ENCODE assay signal across 18 cellular contexts in the genomic region with DNA sequence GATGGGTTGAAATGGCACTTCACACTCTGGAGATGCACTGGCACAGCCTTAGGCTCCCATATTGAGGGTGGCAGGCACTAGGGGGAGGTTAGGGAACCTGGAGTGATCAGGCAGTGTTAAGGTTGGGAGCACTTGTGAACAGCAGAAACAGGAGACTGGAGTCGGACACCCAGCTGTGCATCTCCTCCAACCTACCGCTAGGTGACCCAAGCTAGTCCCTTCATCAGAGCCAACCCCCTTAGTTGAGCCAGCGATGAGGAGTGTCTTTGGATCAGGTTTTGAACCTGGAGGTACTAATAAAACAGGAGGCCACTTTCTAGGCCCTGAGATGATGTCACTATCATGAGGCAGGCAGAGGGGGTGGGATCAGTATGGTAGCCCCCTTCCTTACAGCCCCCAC. TPM values are rescaled to one million over a fixed set of nuclear protein-coding genes. Genes with fewer than 3 reads are reported as not detected.
DNase-seq lines count a peak whose midpoint lies in the region; ATAC-seq and TF ChIP-seq lines count a peak whose summit lies in the region.
"Had no signal": no experiment of that assay in that cellular context is flagged by ENCODE, and none has a peak within 500 bp of the region (broad histone marks: within the 10 kb centered on the region; RNA-seq: fewer than 3 reads in every experiment).

No MANE protein-coding gene starts in this region.

- no peak overlapping the region for H3K4ac ChIP-seq in H9 (ENCODE audit: low read depth, low read length)

- no peaks in the 10 kb centered on the region for H3K9me3 Mint-ChIP-seq in H9

- POLR2A ChIA-PET in OCI-LY7 (lab: Charles Lee) = interaction anchor here (0.6 kb wide), 1 partner anchor 227 kb away, joined by 3 read pairs; no protein-coding TSS in a partner anchor

- H3K79me1 ChIP-seq in H9 (ENCODE audit: insufficient read depth, low read depth, low read length, poor library complexity, severe bottlenecking) = no peaks in the 10 kb centered on the region

- H3K4me3 ChIP-seq in OCI-LY7 (ENCODE audit: low read depth, low read length, poor library complexity, severe bottlenecking) = no peak overlapping the region
- no peak overlapping the region for H3K4me3 ChIP-seq in MM.1S (ENCODE audit: low read length)
- H3K4me3 ChIP-seq in heart right ventricle = no peak overlapping the region
- H3K4me3 ChIP-seq in hepatocyte = no peak overlapping the region
- H3K4me3 ChIP-seq in lower leg skin (ENCODE audit: low read depth, poor library complexity, severe bottlenecking) = no peak overlapping the region
- H3K4me3 ChIP-seq: SK-N-MC had no signal

- H2BK20ac ChIP-seq in H9 (ENCODE audit: low read depth, low read length, poor library complexity, severe bottlenecking) = no peak overlapping the region

- H3K27me3 ChIP-seq in H9 (ENCODE audit: insufficient read depth, low read length) (no peaks in the 10 kb centered on the region), MM.1S (replicated peaks; ENCODE audit: insufficient read depth, low read length) (no peaks in the 10 kb centered on the region), heart right ventricle (peaks cover 0 to 6% (median 0%) of the 10 kb centered on the region in 7 donors), hepatocyte (no peaks in the 10 kb centered on the region)

- TF ChIP-seq POLR2A in lower leg skin (IDR thresholded peaks at IDR 0.05) = no peak

- H3K27me3 Mint-ChIP-seq in H9 (ENCODE audit: low read depth) = no peaks in the 10 kb centered on the region; the same call in 1 of the 2 replicates

- H3T11ph ChIP-seq in H9 (ENCODE audit: low read length) = no peak overlapping the region

- no peak overlapping the region for H3K4me3 Mint-ChIP-seq in H9
- H3K4me3 Mint-ChIP-seq: CD14-positive monocyte had no signal

- H3K9me3 ChIP-seq in H9 (ENCODE audit: control insufficient read depth, low read depth, low read length) (no peaks in the 10 kb centered on the region), OCI-LY7 (ENCODE audit: low read length) (no peaks in the 10 kb centered on the region), MM.1S (replicated peaks; ENCODE audit: insufficient read depth, low read length) (no peaks in the 10 kb centered on the region), heart right ventricle (no peaks in the 10 kb centered on the region), hepatocyte (ENCODE audit: low read depth) (no peaks in the 10 kb centered on the region)

- TF ChIP-seq CTCF in H9 (conservative IDR thresholded peaks at IDR 0.05) (peak; percentile 43; the same call in 2 of the 3 replicates), OCI-LY7 (conservative IDR thresholded peaks at IDR 0.05; ENCODE audit: low read length) (peak; percentile 39), MM.1S (IDR thresholded peaks at IDR 0.05; ENCODE audit: low read length) (no peak), heart right ventricle (IDR thresholded peaks at IDR 0.05) (no peak), hepatocyte (IDR thresholded peaks at IDR 0.05; ENCODE audit: poor library complexity) (no peak), lower leg skin (IDR thresholded peaks at IDR 0.05) (no peak)

- no peak overlapping the region for H3K18ac ChIP-seq in H9 (ENCODE audit: insufficient read length, low read depth, low read length)

- H4K5ac ChIP-seq in H9 (ENCODE audit: insufficient read length, low read depth, low read length) = no peak overlapping the region

- no peak overlapping the region for H2BK12ac ChIP-seq in H9 (ENCODE audit: insufficient read length, low read depth, low read length)

- no peaks in the 10 kb centered on the region for H3K36me3 Mint-ChIP-seq in H9 (ENCODE audit: insufficient read depth in 1 of 3, low read depth in 3 of 3)
- H3K36me3 Mint-ChIP-seq: CD14-positive monocyte had no signal

- no peak overlapping the region for H4K8ac ChIP-seq in H9 (replicated peaks; ENCODE audit: insufficient read length, low read depth, low read length)

- no peak for ATAC-seq in heart right ventricle

- H3K4me1 Mint-ChIP-seq in H9 = no peaks in the 10 kb centered on the region

- H4K91ac ChIP-seq in H9 (ENCODE audit: insufficient read length, low read depth, low read length) = no peak overlapping the region

- H3K36me3 ChIP-seq in OCI-LY7 (ENCODE audit: insufficient read depth, low read length) (no peaks in the 10 kb centered on the region), MM.1S (replicated peaks; ENCODE audit: insufficient read depth, low read length) (no peaks in the 10 kb centered on the region), heart right ventricle (no peaks in the 10 kb centered on the region), hepatocyte (replicated peaks; ENCODE audit: insufficient read depth, low read depth) (no peaks in the 10 kb centered on the region)

- H3K27ac Mint-ChIP-seq in H9 = no peak overlapping the region
- H3K27ac Mint-ChIP-seq: CD14-positive monocyte had no signal

- no TSS peak for BruUV-seq in OCI-LY7 (replicated peaks; lab: Mats Ljungman, UMichigan)

- H2BK120ac ChIP-seq in H9 (ENCODE audit: low read depth, low read length, poor library complexity, severe bottlenecking) = no peak overlapping the region

- intact Hi-C loops in OCI-LY7 (cut with micrococcal nuclease; ENCODE audit: unreplicated experiment) (no loop called here), heart right ventricle (cut with DNase I) (no loop called here), lower leg skin (cut with DNase I; ENCODE audit: low total_unique reads) (no loop called here)

- H2BK15ac ChIP-seq in H9 (ENCODE audit: low read depth, low read length) = no peak overlapping the region

- no peak overlapping the region for H3K9ac ChIP-seq in H9 (ENCODE audit: extremely low read depth, insufficient read length, low read length)
- H3K9ac ChIP-seq in MM.1S (ENCODE audit: low read length) = no peak overlapping the region

- H3K4me2 ChIP-seq in H9 (ENCODE audit: insufficient read depth, insufficient read length, low read length) (no peak overlapping the region), OCI-LY7 (ENCODE audit: low read length) (no peak overlapping the region), MM.1S (ENCODE audit: low read depth, low read length) (no peak overlapping the region), hepatocyte (no peak overlapping the region)

- no peaks in the 10 kb centered on the region for H3K23me2 ChIP-seq in H9 (ENCODE audit: insufficient read length, low read depth, low read length, poor library complexity, severe bottlenecking)

- no peak overlapping the region for H2AFZ ChIP-seq in H9 (ENCODE audit: low read length)
- no peak overlapping the region for H2AFZ ChIP-seq in OCI-LY7 (ENCODE audit: low read length)
- no peak overlapping the region for H2AFZ ChIP-seq in MM.1S (ENCODE audit: low read length)
- H2AFZ ChIP-seq in hepatocyte = no peak overlapping the region

- no peak overlapping the region for H3K27ac ChIP-seq in H9 (ENCODE audit: insufficient read length, low read depth, low read length)
- no peak overlapping the region for H3K27ac ChIP-seq in OCI-LY7 (ENCODE audit: low read depth, low read length, poor library complexity, severe bottlenecking)
- H3K27ac ChIP-seq in MM.1S (ENCODE audit: low read length) = no peak overlapping the region
- no peak overlapping the region for H3K27ac ChIP-seq in heart right ventricle
- no peak overlapping the region for H3K27ac ChIP-seq in hepatocyte
- H3K27ac ChIP-seq: SK-N-MC had no signal

- no peak overlapping the region for H2BK5ac ChIP-seq in H9 (ENCODE audit: insufficient read length, low read length)

- no CpG with 5 or more reads among the region's 3 CpGs for WGBS in H9 (ENCODE audit: extremely low coverage, insufficient read length, low lambda C conversion rate)
- WGBS in heart right ventricle, 2 donors = 93% methylated on average over 3 of the region's 3 CpGs
- 85% methylated on average over 3 of the region's 3 CpGs for WGBS in hepatocyte (ENCODE audit: low lambda C conversion rate, missing lambda C conversion rate)
- WGBS in lower leg skin, 2 donors = 95 to 97% methylated on average over 3 of the region's 3 CpGs

- no peaks in the 10 kb centered on the region for H3K4me1 ChIP-seq in H9 (ENCODE audit: insufficient read depth, low read length)
- H3K4me1 ChIP-seq in OCI-LY7 (ENCODE audit: insufficient read depth, low read length, poor library complexity, severe bottlenecking) = no peaks in the 10 kb centered on the region
- H3K4me1 ChIP-seq in MM.1S (ENCODE audit: low read length) = no peaks in the 10 kb centered on the region
- no peaks in the 10 kb centered on the region for H3K4me1 ChIP-seq in heart right ventricle
- peaks cover 4% of the 10 kb centered on the region for H3K4me1 ChIP-seq in hepatocyte (ENCODE audit: insufficient read depth)

- H2AK5ac ChIP-seq in H9 (ENCODE audit: insufficient read length, low read length) = no peak overlapping the region

- H4K20me1 ChIP-seq in H9 (ENCODE audit: control insufficient read depth, insufficient read depth, insufficient read length) (no peaks in the 10 kb centered on the region), OCI-LY7 (ENCODE audit: insufficient read depth, low read length) (no peaks in the 10 kb centered on the region), MM.1S (ENCODE audit: insufficient read depth, low read length) (no peaks in the 10 kb centered on the region), hepatocyte (ENCODE audit: insufficient read depth, poor library complexity, severe bottlenecking) (no peaks in the 10 kb centered on the region)

- no peak overlapping the region for H3K14ac ChIP-seq in H9 (ENCODE audit: insufficient read depth, low read length)

- H3K79me2 ChIP-seq in H9 (ENCODE audit: insufficient read depth, low read length) = no peaks in the 10 kb centered on the region
- no peaks in the 10 kb centered on the region for H3K79me2 ChIP-seq in OCI-LY7 (ENCODE audit: insufficient read depth, low read depth, low read length)
- H3K79me2 ChIP-seq in MM.1S (ENCODE audit: low read length) = no peaks in the 10 kb centered on the region
- no peaks in the 10 kb centered on the region for H3K79me2 ChIP-seq in hepatocyte

- H3F3A ChIP-seq in MM.1S (ENCODE audit: insufficient read depth, low read length) = no peaks in the 10 kb centered on the region

- H3K9me2 ChIP-seq in OCI-LY7 (ENCODE audit: insufficient read depth, low read length) (no peaks in the 10 kb centered on the region), MM.1S (replicated peaks; ENCODE audit: insufficient read depth, low read length) (no peaks in the 10 kb centered on the region), hepatocyte (replicated peaks; ENCODE audit: insufficient read depth) (no peaks in the 10 kb centered on the region)

- no peak overlapping the region for H3K56ac ChIP-seq in H9 (ENCODE audit: insufficient read length, low read depth, low read length)

- no peak overlapping the region for H3K23ac ChIP-seq in H9 (ENCODE audit: insufficient read length, low read depth, low read length)

- CTCF ChIA-PET in OCI-LY7 (lab: Charles Lee; ENCODE audit: unreplicated experiment) = no interaction called here

- DNase-seq in ELR (ENCODE audit: low read depth) = peak; percentile 23
- DNase-seq in H9 = no peak
- DNase-seq in OCI-LY7 (ENCODE audit: low spot score) = no peak
- DNase-seq in iPS-NIHi7 (ENCODE audit: extremely low spot score) = peak; percentile 45
- DNase-seq in MM.1S = no peak
- DNase-seq in heart right ventricle = no peak
- no peak for DNase-seq in hepatocyte (ENCODE audit: low spot score)
- DNase-seq in lower leg skin (ENCODE audit: low spot score in 2 of 2) = no peak
- DNase-seq: AML-193, EL, HCEC 1CT, KG1, NCI-H1417 treated with DMSO at 0.1 percent for 48 hours, NCI-H187 treated with DMSO at 0.1 percent for 48 hours, NCI-H226, NCI-H524 treated with DMSO at 0.1 percent for 48 hours had no signal

RNA-seq across cellular contexts. Expression of a gene that starts 1.7 kb away (rescaled TPM):
- 0.09 TPM in 1 of 2 replicates, not detected in the other for total RNA-seq in H9 (2021)
- total RNA-seq in OCI-LY7 (2014; rRNA removed; shearing (Covaris generic)) = not detected in 2 replicates
- not detected in 2 replicates for total RNA-seq in OCI-LY7 (2022)
- total RNA-seq in heart right ventricle = not detected
- not detected for polyA plus RNA-seq in heart right ventricle
- not detected in 2 replicates for total RNA-seq in hepatocyte
- not detected in 2 replicates for polyA plus RNA-seq in hepatocyte
- total RNA-seq in lower leg skin = not detected
- polyA plus RNA-seq: CD14-positive monocyte had no signal

RNA-seq across cellular contexts. Expression of a gene that starts 8.0 kb away (rescaled TPM):
- total RNA-seq in H9 (2021) (not detected in 2 replicates), OCI-LY7 (2022) (not detected in 2 replicates), heart right ventricle (not detected), hepatocyte (not detected in 2 replicates), lower leg skin (not detected)
- total RNA-seq in OCI-LY7 (2014; rRNA removed; shearing (Covaris generic)) = not detected in 2 replicates
- polyA plus RNA-seq in heart right ventricle (not detected), hepatocyte (not detected in 2 replicates)
- polyA plus RNA-seq: CD14-positive monocyte had no signal

Comparison
In these comparisons a context has a peak if more than half of its experiments do, and no peak if none do; other contexts are left out.
1. DNase-seq: peak in ELR (single experiment) and iPS-NIHi7 (single experiment); none in H9 (single experiment), OCI-LY7 (single experiment), MM.1S (single experiment), heart right ventricle (0 of 2), hepatocyte (single experiment) and lower leg skin (0 of 2).
2. CTCF ChIP-seq: peak in H9 (single experiment) and OCI-LY7 (single experiment); none in MM.1S (single experiment), heart right ventricle (0 of 9), hepatocyte (single experiment) and lower leg skin (0 of 3).